ENCODE assay signal across 17 cellular contexts in genomic region chr22:49791682-49792081, GRCh38. TPM values are rescaled to one million over a fixed set of nuclear protein-coding genes. Genes with fewer than 3 reads are reported as not detected.
DNase-seq lines count a peak whose midpoint lies in the region; ATAC-seq and TF ChIP-seq lines count a peak whose summit lies in the region.
"Had no signal": no experiment of that assay in that cellular context is flagged by ENCODE, and none has a peak within 500 bp of the region (broad histone marks: within the 10 kb centered on the region; RNA-seq: fewer than 3 reads in every experiment).

No MANE protein-coding gene starts in this region.

- peaks cover 2% of the 10 kb centered on the region for H3K79me2 ChIP-seq in trophoblast cell (ENCODE audit: control insufficient read depth, insufficient read depth, low read length, poor library complexity)

- peaks cover 55% of the 10 kb centered on the region for H3K4me1 ChIP-seq in psoas muscle
- peaks cover 20% of the 10 kb centered on the region for H3K4me1 ChIP-seq in body of pancreas
- H3K4me1 ChIP-seq in trophoblast cell (ENCODE audit: control insufficient read depth in 1 of 2, insufficient read depth in 2 of 2, low read length in 2 of 2): peaks cover 9% of the 10 kb centered on the region in 2 experiments

- H3K4me3 Mint-ChIP-seq in activated CD4-positive, alpha-beta T cell treated with anti-CD3 and anti-CD28 coated beads for 36 hours: no peak overlapping the region
- no peak overlapping the region for H3K4me3 Mint-ChIP-seq in Calu3 (ENCODE audit: low read depth, unreplicated experiment)
- no peak overlapping the region for H3K4me3 Mint-ChIP-seq in central memory CD8-positive, alpha-beta T cell
- H3K4me3 Mint-ChIP-seq: stimulated activated memory B cell treated with anti-CD40 and anti-IgM and Interleukin-4, amounts not matched to agents 10 μg/mL and 1 μg/mL and 100 μg/mL, for 72 hours had no signal

- no peaks in the 10 kb centered on the region for H3K27me3 ChIP-seq in psoas muscle (ENCODE audit: insufficient read depth in 3 of 3, low read length in 2 of 3)
- H3K27me3 ChIP-seq in body of pancreas: no peaks in the 10 kb centered on the region
- H3K27me3 ChIP-seq in trophoblast cell (ENCODE audit: insufficient read depth, low read length): no peaks in the 10 kb centered on the region
- H3K27me3 ChIP-seq: foreskin keratinocyte, upper lobe of left lung had no signal

- H2AK5ac ChIP-seq in trophoblast cell (ENCODE audit: low read length): no peak overlapping the region

- H3K79me1 ChIP-seq in trophoblast cell (ENCODE audit: low read length): no peaks in the 10 kb centered on the region

- BruUV-seq in Calu3 (replicated peaks; lab: Mats Ljungman, UMichigan): no TSS peak

- POLR2A ChIA-PET in activated CD4-positive, alpha-beta T cell treated with anti-CD3 and anti-CD28 coated beads for 36 hours (lab: Charles Lee): no interaction called here

- H3K4me3 ChIP-seq in psoas muscle (no peak overlapping the region), body of pancreas (no peak overlapping the region), trophoblast cell (ENCODE audit: low read depth, low read length) (no peak overlapping the region)
- H3K4me3 ChIP-seq: upper lobe of left lung had no signal

- no peak overlapping the region for H3K14ac ChIP-seq in trophoblast cell (ENCODE audit: low read length)

- H3K18ac ChIP-seq in trophoblast cell (ENCODE audit: low read length): no peak overlapping the region

- H3K23ac ChIP-seq in trophoblast cell (ENCODE audit: low read length): no peak overlapping the region

- H3K27ac ChIP-seq in psoas muscle: peak overlapping the region; percentile 58
- H3K27ac ChIP-seq in body of pancreas: no peak overlapping the region
- no peak overlapping the region for H3K27ac ChIP-seq in trophoblast cell (ENCODE audit: low read depth, low read length)
- H3K27ac ChIP-seq: foreskin keratinocyte had no signal

- intact Hi-C loops in activated CD4-positive, alpha-beta T cell treated with anti-CD3 and anti-CD28 coated beads for 36 hours (cut with DNase I, micrococcal nuclease): no loop called here
- intact Hi-C loops in Calu3 (cut with micrococcal nuclease; ENCODE audit: unreplicated experiment) (no loop called here), psoas muscle (cut with DNase I) (no loop called here), body of pancreas (cut with DNase I) (no loop called here)

- H3K27ac Mint-ChIP-seq in activated CD4-positive, alpha-beta T cell treated with anti-CD3 and anti-CD28 coated beads for 36 hours: peak overlapping the region; percentile 72
- peak overlapping the region; percentile 93 for H3K27ac Mint-ChIP-seq in Calu3 (ENCODE audit: unreplicated experiment)
- peak overlapping the region; percentile 42 for H3K27ac Mint-ChIP-seq in central memory CD8-positive, alpha-beta T cell (ENCODE audit: low read depth)
- H3K27ac Mint-ChIP-seq: stimulated activated memory B cell treated with anti-CD40 and anti-IgM and Interleukin-4, amounts not matched to agents 10 μg/mL and 1 μg/mL and 100 μg/mL, for 72 hours had no signal

- H3K27me3 Mint-ChIP-seq in activated CD4-positive, alpha-beta T cell treated with anti-CD3 and anti-CD28 coated beads for 36 hours: no peaks in the 10 kb centered on the region
- H3K27me3 Mint-ChIP-seq in Calu3 (ENCODE audit: unreplicated experiment): no peaks in the 10 kb centered on the region
- no peaks in the 10 kb centered on the region for H3K27me3 Mint-ChIP-seq in central memory CD8-positive, alpha-beta T cell
- H3K27me3 Mint-ChIP-seq: stimulated activated memory B cell treated with anti-CD40 and anti-IgM and Interleukin-4, amounts not matched to agents 10 μg/mL and 1 μg/mL and 100 μg/mL, for 72 hours had no signal

- H3K9me3 Mint-ChIP-seq in activated CD4-positive, alpha-beta T cell treated with anti-CD3 and anti-CD28 coated beads for 36 hours (ENCODE audit: low read depth): no peaks in the 10 kb centered on the region
- no peaks in the 10 kb centered on the region for H3K9me3 Mint-ChIP-seq in Calu3 (ENCODE audit: low read depth, unreplicated experiment)
- H3K9me3 Mint-ChIP-seq in central memory CD8-positive, alpha-beta T cell: no peaks in the 10 kb centered on the region
- H3K9me3 Mint-ChIP-seq: stimulated activated memory B cell treated with anti-CD40 and anti-IgM and Interleukin-4, amounts not matched to agents 10 μg/mL and 1 μg/mL and 100 μg/mL, for 72 hours had no signal

- no peaks in the 10 kb centered on the region for H3K9me3 ChIP-seq in psoas muscle
- no peaks in the 10 kb centered on the region for H3K9me3 ChIP-seq in body of pancreas
- no peaks in the 10 kb centered on the region for H3K9me3 ChIP-seq in trophoblast cell (ENCODE audit: insufficient read depth, low read depth, low read length)
- H3K9me3 ChIP-seq: upper lobe of left lung had no signal

- H3K4me2 ChIP-seq in trophoblast cell (ENCODE audit: low read length): no peak overlapping the region

- ATAC-seq in activated CD4-positive, alpha-beta T cell treated with anti-CD3 and anti-CD28 coated beads for 36 hours: no peak
- no peak for ATAC-seq in central memory CD8-positive, alpha-beta T cell (replicated peaks; ENCODE audit: extremely low read depth, poor library complexity, severe bottlenecking)
- ATAC-seq in psoas muscle (peak; percentile 17 to 32 (median 22)), body of pancreas (no peak)
- ATAC-seq: foreskin keratinocyte; stimulated activated memory B cell treated with anti-CD40 and anti-IgM and Interleukin-4, amounts not matched to agents 10 μg/mL and 1 μg/mL and 100 μg/mL, for 72 hours had no signal

- H2BK120ac ChIP-seq in trophoblast cell (ENCODE audit: insufficient read depth, low read length, poor library complexity): no peak overlapping the region

- H4K8ac ChIP-seq in trophoblast cell (ENCODE audit: low read depth, low read length): no peak overlapping the region

- TF ChIP-seq POLR2A in body of pancreas (IDR thresholded peaks at IDR 0.05): no peak

- no peak overlapping the region for H2AFZ ChIP-seq in trophoblast cell (ENCODE audit: insufficient read depth, low read length, poor library complexity)

- peaks cover 49% of the 10 kb centered on the region for H3K4me1 Mint-ChIP-seq in activated CD4-positive, alpha-beta T cell treated with anti-CD3 and anti-CD28 coated beads for 36 hours
- H3K4me1 Mint-ChIP-seq in Calu3 (ENCODE audit: low read depth, unreplicated experiment): peaks cover 9% of the 10 kb centered on the region
- H3K4me1 Mint-ChIP-seq in central memory CD8-positive, alpha-beta T cell: peaks cover 66% of the 10 kb centered on the region

- no peak overlapping the region for H3K4ac ChIP-seq in trophoblast cell (ENCODE audit: low read depth, low read length)

- TF ChIP-seq CTCF in Calu3 (IDR thresholded peaks at IDR 0.05; ENCODE audit: unreplicated experiment): no peak
- TF ChIP-seq CTCF in psoas muscle (IDR thresholded peaks at IDR 0.05): no peak
- TF ChIP-seq CTCF in body of pancreas (IDR thresholded peaks at IDR 0.05): no peak

- H3K36me3 ChIP-seq in psoas muscle (ENCODE audit: insufficient read depth in 1 of 2, low read depth in 1 of 2): peaks cover 0 to 53% of the 10 kb centered on the region in 2 donors
- H3K36me3 ChIP-seq in body of pancreas (replicated peaks in 1 of 2; ENCODE audit: insufficient read depth in 1 of 2, low read depth in 2 of 2): peaks cover 10 to 28% of the 10 kb centered on the region in 2 donors
- H3K36me3 ChIP-seq in trophoblast cell (ENCODE audit: control insufficient read depth in 1 of 2, insufficient read depth in 2 of 2, low read length in 2 of 2): peaks cover 73 to 76% of the 10 kb centered on the region in 2 experiments

- CTCF ChIA-PET in activated CD4-positive, alpha-beta T cell treated with anti-CD3 and anti-CD28 coated beads for 36 hours (lab: Charles Lee): interaction anchor here (1.0 kb wide), 1 partner anchor 24 kb away, joined by 3 read pairs; no protein-coding TSS in a partner anchor
- CTCF ChIA-PET in Calu3 (lab: Charles Lee): interaction anchor here (0.7 to 1.4 kb wide), 2 partner anchors 24 to 123 kb away, joined by 3 to 9 read pairs; no protein-coding TSS in a partner anchor

- no peak overlapping the region for H4K91ac ChIP-seq in trophoblast cell (ENCODE audit: low read depth, low read length)

- no peak for DNase-seq in activated CD4-positive, alpha-beta T cell treated with anti-CD3 and anti-CD28 coated beads for 36 hours
- no peak for DNase-seq in activated CD4-positive, alpha-beta T cell treated with anti-CD3 and anti-CD28 coated beads, Interleukin-2, amount 50 U/mL, for 48 hours
- DNase-seq in Calu3 (no peak), psoas muscle (no peak), OCI-M1 (lab: John Stamatoyannopoulos, UW) (no peak), body of pancreas (no peak), trophoblast cell (no peak)
- no peak for DNase-seq in central memory CD8-positive, alpha-beta T cell (ENCODE audit: low spot score in 2 of 2)
- DNase-seq: activated T-cell treated with anti-CD3 and anti-CD28 coated beads for 4 hours; anterior cingulate cortex; foreskin keratinocyte; NCI-H1436; RPMI8226; stimulated activated CD4-positive, alpha-beta T cell treated with anti-CD3 and anti-CD28 coated beads, Interleukin-12 subunit alpha, Interleukin-12 subunit beta, amount 100 ng/mL, for 4 hours; SW 1271 had no signal

- H2BK12ac ChIP-seq in trophoblast cell (ENCODE audit: low read length): no peak overlapping the region

- H4K12ac ChIP-seq in trophoblast cell (ENCODE audit: low read depth, low read length): no peak overlapping the region

- H3K9ac ChIP-seq in trophoblast cell (ENCODE audit: low read length): no peak overlapping the region

- peaks cover 53% of the 10 kb centered on the region for H3K36me3 Mint-ChIP-seq in activated CD4-positive, alpha-beta T cell treated with anti-CD3 and anti-CD28 coated beads for 36 hours (ENCODE audit: low read depth)
- H3K36me3 Mint-ChIP-seq in Calu3 (ENCODE audit: insufficient read depth, unreplicated experiment): peaks cover 71% of the 10 kb centered on the region
- peaks cover 67% of the 10 kb centered on the region for H3K36me3 Mint-ChIP-seq in central memory CD8-positive, alpha-beta T cell (ENCODE audit: insufficient read depth)

- WGBS in psoas muscle, 3 donors: 85 to 90% (median 86%) methylated on average over 10 of the region's 10 CpGs
- WGBS in body of pancreas, 2 donors: 82 to 95% methylated on average over 10 of the region's 10 CpGs
- no CpG with 5 or more reads among the region's 10 CpGs for WGBS in trophoblast cell (ENCODE audit: extremely low coverage, insufficient coverage, insufficient read length)

- H2BK5ac ChIP-seq in trophoblast cell (ENCODE audit: low read depth, low read length, poor library complexity): no peak overlapping the region

RNA-seq across cellular contexts. Expression of gene BRD1, which starts 36.0 kb away (rescaled TPM):
- total RNA-seq in activated CD4-positive, alpha-beta T cell treated with anti-CD3 and anti-CD28 coated beads for 36 hours: 10 to 100 TPM; 22.1 to 23.6 TPM
- total RNA-seq in Calu3 (2022) (38.8 and 41.4 TPM in 2 replicates), psoas muscle (10 to 100 TPM; 16.9 to 22.9 (median 20.3) TPM), body of pancreas (10 to 100 TPM; 21.8 to 36.9 TPM)
- polyA plus RNA-seq in psoas muscle: 10 to 100 TPM in 2 of 3 donors, 1 to 10 TPM in 1; 7.9 to 12.8 (median 10.1) TPM
- polyA plus RNA-seq in trophoblast cell (2013): 18.7 and 19.7 TPM in 2 replicates

Comparison
In these comparisons a context has a peak if more than half of its experiments do, and no peak if none do; other contexts are left out.
1. ATAC-seq: peak in psoas muscle (4 of 4); none in activated CD4-positive, alpha-beta T cell treated with anti-CD3 and anti-CD28 coated beads for 36 hours (single experiment), central memory CD8-positive, alpha-beta T cell (single experiment) and body of pancreas (single experiment).
2. H3K27ac Mint-ChIP-seq: peak in every context shown above with its lines; median percentile 93 in Calu3; 72 in activated CD4-positive, alpha-beta T cell treated with anti-CD3 and anti-CD28 coated beads for 36 hours; 42 in central memory CD8-positive, alpha-beta T cell.